In the genomic region with DNA sequence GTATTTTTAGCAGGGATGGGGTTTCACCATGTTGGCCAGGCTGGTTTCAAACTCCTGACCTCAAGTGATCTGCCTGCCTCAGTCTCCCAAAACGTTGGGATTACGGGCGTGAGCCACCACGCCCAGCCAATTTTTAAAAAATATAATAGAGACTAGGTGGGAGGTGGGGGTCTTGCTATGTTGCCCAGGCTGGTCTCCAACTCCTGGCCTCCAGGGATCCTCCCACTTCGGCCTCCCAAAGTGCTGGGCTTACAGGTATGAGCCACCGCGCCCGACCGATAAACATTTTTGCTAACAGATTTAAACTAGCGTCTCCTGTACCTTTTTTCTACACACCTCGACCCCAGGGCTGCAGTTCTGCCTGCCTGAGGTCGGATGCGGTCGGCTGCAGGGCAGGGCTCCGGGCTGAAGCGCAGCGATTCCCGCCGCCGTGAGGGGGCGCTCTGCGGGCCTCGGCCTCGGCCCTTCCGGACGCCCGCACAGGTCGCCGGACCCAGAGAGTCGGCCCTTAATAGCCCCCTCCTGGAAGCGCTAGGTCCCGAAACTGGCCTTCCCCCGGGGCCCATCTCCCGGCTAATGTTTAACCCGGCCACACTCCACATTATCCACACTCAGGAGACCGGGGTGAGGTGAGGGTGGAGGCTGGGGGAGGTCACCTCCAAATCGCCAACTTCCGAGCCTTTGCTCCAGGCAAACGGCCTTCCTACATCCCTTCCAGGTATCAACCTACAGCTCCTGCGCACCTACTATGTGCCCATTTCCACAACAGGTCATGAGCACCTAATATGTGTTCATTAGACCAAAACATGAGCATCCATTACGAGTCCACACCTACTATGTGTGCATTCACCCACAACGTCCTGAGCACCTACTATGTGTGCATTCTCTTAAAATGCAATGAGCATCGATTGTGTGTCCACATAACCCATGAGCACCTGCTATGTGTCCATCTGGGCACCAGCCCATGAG, we compare ENCODE assay signal across 1 cellular context.
TF ChIP-seq lines count a peak whose summit lies in the region.

No MANE protein-coding gene starts in this region.

TF ChIP-seq in HEK293, 187 proteins besides CTCF, POLR2A, EP300 and RAD21 (continued from another document):
- 0 out of 2 replicates have a peak, but pooled peaks have one; percentile 8 for TF ChIP-seq ZNF398 (tag by site-specific recombination; IDR thresholded peaks at IDR 0.05)
- peak; percentile 81 for TF ChIP-seq ZEB2 (tag by site-specific recombination; IDR thresholded peaks at IDR 0.05)
- TF ChIP-seq ZBTB17 (tag by site-specific recombination; IDR thresholded peaks at IDR 0.05): peak; percentile 53
- TF ChIP-seq, protein P1, sequence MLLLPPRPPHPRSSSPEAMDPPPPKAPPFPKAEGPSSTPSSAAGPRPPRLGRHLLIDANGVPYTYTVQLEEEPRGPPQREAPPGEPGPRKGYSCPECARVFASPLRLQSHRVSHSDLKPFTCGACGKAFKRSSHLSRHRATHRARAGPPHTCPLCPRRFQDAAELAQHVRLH (tag by site-specific recombination; IDR thresholded peaks at IDR 0.05): peak; percentile 96
- peak; percentile 88 for TF ChIP-seq ZSCAN5A (tag by site-specific recombination; IDR thresholded peaks at IDR 0.05)
- TF ChIP-seq ZNF2 (tag by site-specific recombination; IDR thresholded peaks at IDR 0.05): 0 out of 2 replicates have a peak, but pooled peaks have one; percentile 38
- TF ChIP-seq SP3 (tag by site-specific recombination; IDR thresholded peaks at IDR 0.05): 0 out of 2 replicates have a peak, but pooled peaks have one; percentile 10
- TF ChIP-seq ZFHX2 (tag by site-specific recombination; conservative IDR thresholded peaks at IDR 0.05): peak; percentile 22; the same call in 1 of the 2 replicates
- TF ChIP-seq ZIC2 (tag by site-specific recombination; IDR thresholded peaks at IDR 0.05): no peak
- TF ChIP-seq SCRT2 (tag by site-specific recombination; IDR thresholded peaks at IDR 0.05): peak; percentile 69; the same call in 1 of the 2 replicates
- no peak for TF ChIP-seq ZNF560 (tag by site-specific recombination; IDR thresholded peaks at IDR 0.05; ENCODE audit: borderline replicate concordance)
- TF ChIP-seq WT1 (tag by site-specific recombination; IDR thresholded peaks at IDR 0.05): no peak
- TF ChIP-seq ZBTB7A (tag by site-specific recombination; IDR thresholded peaks at IDR 0.05; ENCODE audit: low read depth): peak; percentile 16; the same call in 1 of the 2 replicates
- 0 out of 2 replicates have a peak, but pooled peaks have one; percentile 19 for TF ChIP-seq ZNF341 (tag by site-specific recombination; IDR thresholded peaks at IDR 0.05; ENCODE audit: low read depth)
- no peak; the same call in none of the 2 replicates for TF ChIP-seq ZFP37 (tag by site-specific recombination; IDR thresholded peaks at IDR 0.05)
- peak; percentile 43; the same call in 1 of the 2 replicates for TF ChIP-seq ZNF561 (tag by site-specific recombination; IDR thresholded peaks at IDR 0.05; ENCODE audit: borderline replicate concordance)
- 0 out of 2 replicates have a peak, but pooled peaks have one; percentile 26 for TF ChIP-seq ZBTB44 (tag by site-specific recombination; IDR thresholded peaks at IDR 0.05)
- TF ChIP-seq ZBTB8A (tag by site-specific recombination; IDR thresholded peaks at IDR 0.05): peak; percentile 51
- TF ChIP-seq TSHZ1 (tag by site-specific recombination; IDR thresholded peaks at IDR 0.05; ENCODE audit: borderline replicate concordance): no peak
- TF ChIP-seq SCRT1 (tag by site-specific recombination; IDR thresholded peaks at IDR 0.05; ENCODE audit: borderline replicate concordance): peak; percentile 68
- TF ChIP-seq ZNF404 (tag by site-specific recombination; IDR thresholded peaks at IDR 0.05): no peak
- no peak for TF ChIP-seq ZNF112 (tag by site-specific recombination; IDR thresholded peaks at IDR 0.05)
- peak; percentile 16; the same call in 1 of the 2 replicates for TF ChIP-seq ZNF513 (tag by site-specific recombination; IDR thresholded peaks at IDR 0.05)
- TF ChIP-seq HOXD13 (CRISPR knock-in tag; IDR thresholded peaks at IDR 0.05; ENCODE audit: borderline replicate concordance): 0 out of 2 replicates have a peak, but pooled peaks have one; percentile 16
- 0 out of 2 replicates have a peak, but pooled peaks have one; percentile 38 for TF ChIP-seq TRIM28 (IDR thresholded peaks at IDR 0.05; ENCODE audit: borderline replicate concordance, low read length)
- 0 out of 2 replicates have a peak, but pooled peaks have one; percentile 14 for TF ChIP-seq MYNN (tag by site-specific recombination; IDR thresholded peaks at IDR 0.05; ENCODE audit: borderline replicate concordance)
